18 cellular contexts compared by ENCODE assay signal in the genomic region with DNA sequence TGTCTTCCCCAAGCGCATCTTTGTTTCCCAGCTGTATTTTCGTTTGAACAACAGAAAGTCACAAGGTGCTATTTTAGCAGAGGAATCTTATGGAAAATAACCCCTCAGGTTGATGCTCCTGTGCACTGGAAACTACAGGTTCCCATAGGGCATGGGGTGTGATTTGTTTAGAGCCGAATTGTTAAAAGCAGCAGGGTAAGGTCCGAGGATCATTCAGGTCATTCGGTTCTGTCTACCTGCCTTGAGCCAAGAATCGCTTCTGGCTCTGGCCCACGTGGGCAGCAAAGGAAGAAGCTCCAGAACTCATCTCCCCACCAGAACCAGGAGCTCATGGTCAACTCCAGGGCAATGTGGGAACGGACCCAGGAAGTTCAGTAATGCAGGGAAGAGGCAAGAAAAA.
"Had no signal": no experiment of that assay in that cellular context is flagged by ENCODE, and none has a peak within 500 bp of the region (broad histone marks: within the 10 kb centered on the region; RNA-seq: fewer than 3 reads in every experiment).

No MANE protein-coding gene starts in this region.

- FAIRE-seq: RCC 7860 had no signal

- H3K4me2 ChIP-seq: SK-N-SH had no signal

- H3K9ac ChIP-seq: SK-N-SH had no signal

- H3K9me3 ChIP-seq: SK-N-SH had no signal

- DNase-seq: KBM-7, MV-4-11, NCI-H1092, NCI-H1105 treated with DMSO at 0.1 percent for 48 hours, NCI-H1417 treated with DMSO at 0.1 percent for 48 hours, NCI-H146, NCI-H1694 treated with DMSO at 0.1 percent for 48 hours, NCI-H1930, NCI-H2081, NCI-H2107, NCI-H2227 treated with DMSO at 0.1 percent for 48 hours, NCI-H524 treated with DMSO at 0.1 percent for 48 hours, NCI-H69, NCI-H774, RPMI8226, SHP77, SK-N-SH had no signal
